8 cellular contexts compared by ENCODE assay signal in the genomic region with DNA sequence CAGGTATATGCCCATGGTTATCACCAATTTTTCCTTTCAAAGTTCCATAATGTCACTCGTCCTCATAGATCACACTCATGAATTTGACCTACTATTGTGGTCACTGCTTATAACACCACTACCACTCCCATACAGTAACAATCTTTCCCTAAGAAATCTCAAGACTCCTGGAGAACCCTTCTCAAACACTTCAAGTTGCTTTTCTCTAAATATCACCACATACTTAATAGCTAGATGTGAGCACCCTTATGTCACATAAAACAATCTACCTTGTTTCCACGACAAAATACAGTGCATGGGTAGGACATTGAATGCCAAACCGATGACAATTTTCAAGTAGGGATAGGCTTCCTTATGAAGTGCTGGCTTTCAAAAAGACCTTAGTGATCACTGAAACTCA.
"Had no signal": no experiment of that assay in that cellular context is flagged by ENCODE, and none has a peak within 500 bp of the region (broad histone marks: within the 10 kb centered on the region; RNA-seq: fewer than 3 reads in every experiment).

No MANE protein-coding gene starts in this region.

- H3K4me3 ChIP-seq: GM23248, HAP-1 had no signal

- H3K4me1 ChIP-seq: HAP-1 had no signal

- H3K27ac ChIP-seq: GM23248, HL-60 had no signal

- DNase-seq: GM23248, GOT3, H7, HFFc6 had no signal

- FAIRE-seq: HepG2 had no signal

- H3K36me3 ChIP-seq: HAP-1 had no signal

- ATAC-seq: HCT116, HepG2 had no signal

- H3K9me3 ChIP-seq: HAP-1 had no signal
